In the genomic region with DNA sequence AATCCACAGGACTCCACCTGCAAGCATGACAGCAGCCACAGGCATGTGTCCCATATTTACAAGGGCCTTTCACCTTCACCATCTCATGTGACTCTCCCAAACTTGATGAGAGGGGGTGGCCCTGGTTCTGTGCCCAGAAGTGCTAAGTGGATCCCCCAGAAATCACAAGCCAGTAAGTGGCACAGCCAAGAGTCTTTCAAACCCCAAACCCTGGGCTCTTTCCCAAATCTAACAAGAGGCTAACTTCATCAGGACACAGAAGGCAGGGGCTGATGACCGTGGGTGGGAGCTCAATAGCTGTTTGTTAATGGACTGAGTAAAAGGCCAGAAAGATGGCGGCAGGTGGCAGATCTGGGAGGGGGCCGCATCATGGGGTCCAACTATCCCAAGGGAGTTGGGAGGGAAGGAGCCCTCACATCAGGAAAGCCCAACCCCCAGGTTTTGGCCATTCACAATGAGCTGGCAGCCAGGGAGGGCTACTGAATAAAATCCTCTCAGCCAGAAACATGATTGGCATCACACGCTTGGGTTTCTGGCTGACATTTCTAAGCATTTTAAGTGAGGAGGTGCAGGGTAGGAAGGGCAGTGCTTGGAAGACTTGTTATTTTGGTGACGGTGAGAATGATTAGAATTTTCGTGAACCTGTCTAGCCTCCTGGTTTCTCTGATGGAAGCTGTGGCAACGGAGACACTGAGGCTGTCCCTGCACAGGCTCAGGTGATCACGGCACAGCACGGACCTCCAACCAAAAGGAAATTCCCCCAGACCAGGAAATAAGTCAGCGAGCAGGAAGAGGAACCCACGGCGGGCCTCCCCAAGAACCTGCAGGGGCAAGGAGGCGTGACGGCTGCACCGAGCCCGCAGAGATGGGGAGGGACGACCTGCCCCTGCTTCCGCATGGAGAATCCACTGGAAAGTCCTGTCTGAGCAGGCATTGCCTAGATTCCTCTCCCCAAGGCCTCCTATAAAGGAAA, we compare ENCODE assay signal across 9 cellular contexts.
A peak's percentile ranks its signal among the peaks of the same experiment; 100 is the strongest.
DNase-seq lines count a peak whose midpoint lies in the region; ATAC-seq and TF ChIP-seq lines count a peak whose summit lies in the region.
"Had no signal": no experiment of that assay in that cellular context is flagged by ENCODE, and none has a peak within 500 bp of the region (broad histone marks: within the 10 kb centered on the region; RNA-seq: fewer than 3 reads in every experiment).

No MANE protein-coding gene starts in this region.

- peaks cover 77% of the 10 kb centered on the region for H3K4me1 Mint-ChIP-seq in activated naive CD8-positive, alpha-beta T cell treated with anti-CD3 and anti-CD28 coated beads, Interleukin-2, amount 10 ng/mL, durations not matched to agents 7 days and 5 days
- peaks cover 83% of the 10 kb centered on the region for H3K4me1 Mint-ChIP-seq in nephron progenitor cell

- peak; percentile 50 for DNase-seq in activated naive CD8-positive, alpha-beta T cell treated with anti-CD3 and anti-CD28 coated beads, Interleukin-2, amount 10 ng/mL, durations not matched to agents 7 days and 5 days
- DNase-seq in nephron progenitor cell (peak; percentile 27), DMS114 treated with DMSO at 0.1 percent for 48 hours (lab: John Stamatoyannopoulos, UW; ENCODE audit: unreplicated experiment) (no peak), NCI-H2196 treated with DMSO at 0.1 percent for 48 hours (lab: John Stamatoyannopoulos, UW; ENCODE audit: unreplicated experiment) (no peak), NCI-H146 (lab: John Stamatoyannopoulos, UW) (no peak)
- DNase-seq: NCI-H526 treated with DMSO at 0.1 percent for 48 hours had no signal

- peaks cover 4% of the 10 kb centered on the region for H3K9me3 Mint-ChIP-seq in activated naive CD8-positive, alpha-beta T cell treated with anti-CD3 and anti-CD28 coated beads, Interleukin-2, amount 10 ng/mL, durations not matched to agents 7 days and 5 days
- peaks cover 16% of the 10 kb centered on the region for H3K9me3 Mint-ChIP-seq in nephron progenitor cell

- POLR2A ChIA-PET in activated naive CD8-positive, alpha-beta T cell treated with anti-CD3 and anti-CD28 coated beads, Interleukin-2, amount 10 ng/mL, durations not matched to agents 7 days and 5 days (lab: Charles Lee): no interaction called here

- peak overlapping the region; percentile 65 for H3K4me3 Mint-ChIP-seq in activated naive CD8-positive, alpha-beta T cell treated with anti-CD3 and anti-CD28 coated beads, Interleukin-2, amount 10 ng/mL, durations not matched to agents 7 days and 5 days
- no peak overlapping the region for H3K4me3 Mint-ChIP-seq in nephron progenitor cell

- no peaks in the 10 kb centered on the region for H3K27me3 Mint-ChIP-seq in activated naive CD8-positive, alpha-beta T cell treated with anti-CD3 and anti-CD28 coated beads, Interleukin-2, amount 10 ng/mL, durations not matched to agents 7 days and 5 days
- peaks cover 4% of the 10 kb centered on the region for H3K27me3 Mint-ChIP-seq in nephron progenitor cell (ENCODE audit: low read depth, poor library complexity)

- ATAC-seq in GM18868 (IDR thresholded peaks at IDR 0.05; ENCODE audit: unreplicated experiment) (peak; percentile 29), HG02759 (IDR thresholded peaks at IDR 0.05; ENCODE audit: unreplicated experiment) (peak; percentile 33), GM19023 (IDR thresholded peaks at IDR 0.05; ENCODE audit: unreplicated experiment) (no peak)
- peak; percentile 55 for ATAC-seq in activated naive CD8-positive, alpha-beta T cell treated with anti-CD3 and anti-CD28 coated beads, Interleukin-2, amount 10 ng/mL, durations not matched to agents 7 days and 5 days (ENCODE audit: low read depth)

- H3K36me3 Mint-ChIP-seq in activated naive CD8-positive, alpha-beta T cell treated with anti-CD3 and anti-CD28 coated beads, Interleukin-2, amount 10 ng/mL, durations not matched to agents 7 days and 5 days: peaks cover 66% of the 10 kb centered on the region
- peaks cover 43% of the 10 kb centered on the region for H3K36me3 Mint-ChIP-seq in nephron progenitor cell (ENCODE audit: low read depth)

- peak overlapping the region; percentile 88 for H3K27ac Mint-ChIP-seq in activated naive CD8-positive, alpha-beta T cell treated with anti-CD3 and anti-CD28 coated beads, Interleukin-2, amount 10 ng/mL, durations not matched to agents 7 days and 5 days
- peak overlapping the region; percentile 93 for H3K27ac Mint-ChIP-seq in nephron progenitor cell

- TF ChIP-seq CTCF in nephron progenitor cell (IDR thresholded peaks at IDR 0.05): no peak

Comparison
In these comparisons a context has a peak if more than half of its experiments do, and no peak if none do; other contexts are left out.
1. DNase-seq: peak in activated naive CD8-positive, alpha-beta T cell treated with anti-CD3 and anti-CD28 coated beads, Interleukin-2, amount 10 ng/mL, durations not matched to agents 7 days and 5 days (single experiment) and nephron progenitor cell (single experiment); none in DMS114 treated with DMSO at 0.1 percent for 48 hours (single experiment), NCI-H2196 treated with DMSO at 0.1 percent for 48 hours (single experiment) and NCI-H146 (single experiment).